In the genomic region with DNA sequence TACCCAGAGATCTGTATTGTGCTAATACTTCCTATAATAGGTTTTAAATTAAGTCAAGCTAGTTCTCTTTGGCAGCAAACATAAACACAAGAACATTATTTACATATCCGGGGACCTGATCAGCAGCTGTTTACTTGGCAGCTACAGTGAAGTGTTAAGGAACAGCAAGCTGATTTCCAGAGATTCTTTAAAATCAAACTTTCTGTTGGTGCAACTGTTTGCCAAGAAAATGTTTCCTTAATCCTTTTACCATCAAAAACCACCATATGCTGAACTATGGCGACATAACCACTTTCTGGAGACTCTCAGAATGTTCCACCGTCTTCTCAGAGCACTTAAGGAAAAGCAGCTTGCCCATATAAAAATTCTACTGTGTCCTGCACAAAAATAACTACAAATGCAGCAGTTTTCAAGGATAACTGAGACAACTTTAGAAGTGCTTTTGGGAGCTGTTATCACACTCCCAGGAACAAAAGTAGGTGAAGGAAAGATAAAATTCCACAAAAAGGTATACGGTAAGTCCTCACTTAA, we compare ENCODE assay signal across 16 cellular contexts.
A peak's percentile ranks its signal among the peaks of the same experiment; 100 is the strongest.
DNase-seq lines count a peak whose midpoint lies in the region; ATAC-seq and TF ChIP-seq lines count a peak whose summit lies in the region.
"Had no signal": no experiment of that assay in that cellular context is flagged by ENCODE, and none has a peak within 500 bp of the region (broad histone marks: within the 10 kb centered on the region; RNA-seq: fewer than 3 reads in every experiment).

No MANE protein-coding gene starts in this region.

- no peaks in the 10 kb centered on the region for H3K9me3 Mint-ChIP-seq in activated naive CD4-positive, alpha-beta T cell treated with anti-CD3 and anti-CD28 coated beads, Interleukin-2, amount 50 U/mL, for 24 hours
- H3K9me3 Mint-ChIP-seq in glutamatergic neuron (ENCODE audit: unreplicated experiment) = no peaks in the 10 kb centered on the region
- H3K9me3 Mint-ChIP-seq in CD8-positive, alpha-beta T cell = no peaks in the 10 kb centered on the region
- H3K9me3 Mint-ChIP-seq: CD8-positive, alpha-beta memory T cell had no signal

- H3K36me3 Mint-ChIP-seq in activated naive CD4-positive, alpha-beta T cell treated with anti-CD3 and anti-CD28 coated beads, Interleukin-2, amount 50 U/mL, for 24 hours = peaks cover 31% of the 10 kb centered on the region
- peaks cover 9% of the 10 kb centered on the region for H3K36me3 Mint-ChIP-seq in glutamatergic neuron (ENCODE audit: unreplicated experiment)
- H3K36me3 Mint-ChIP-seq in CD8-positive, alpha-beta T cell = peaks cover 22% of the 10 kb centered on the region

- H3K36me3 ChIP-seq in CD8-positive, alpha-beta T cell (ENCODE audit: insufficient read depth, low read length) = no peaks in the 10 kb centered on the region
- H3K36me3 ChIP-seq: MG63, SJSA1 had no signal

- H3K27ac Mint-ChIP-seq in activated naive CD4-positive, alpha-beta T cell treated with anti-CD3 and anti-CD28 coated beads, Interleukin-2, amount 50 U/mL, for 24 hours = peak overlapping the region; percentile 18
- H3K27ac Mint-ChIP-seq in glutamatergic neuron (ENCODE audit: unreplicated experiment) = peak overlapping the region; percentile 22
- H3K27ac Mint-ChIP-seq in CD8-positive, alpha-beta T cell = no peak overlapping the region
- H3K27ac Mint-ChIP-seq: B cell; CD8-positive, alpha-beta memory T cell had no signal

- no peak for TF ChIP-seq CTCF in glutamatergic neuron (IDR thresholded peaks at IDR 0.05; ENCODE audit: partially characterized antibody, unreplicated experiment)
- no peak for TF ChIP-seq CTCF in CD8-positive, alpha-beta T cell (IDR thresholded peaks at IDR 0.05)

- no peaks in the 10 kb centered on the region for H3K27me3 ChIP-seq in CD8-positive, alpha-beta T cell (ENCODE audit: insufficient read depth, low read length)
- H3K27me3 ChIP-seq: MG63, SJSA1 had no signal

- H3K4me1 Mint-ChIP-seq in activated naive CD4-positive, alpha-beta T cell treated with anti-CD3 and anti-CD28 coated beads, Interleukin-2, amount 50 U/mL, for 24 hours = peaks cover 54% of the 10 kb centered on the region
- H3K4me1 Mint-ChIP-seq in glutamatergic neuron (ENCODE audit: low read depth, unreplicated experiment) = peaks cover 5% of the 10 kb centered on the region
- H3K4me1 Mint-ChIP-seq in CD8-positive, alpha-beta T cell (ENCODE audit: low read depth) = peaks cover 22% of the 10 kb centered on the region
- H3K4me1 Mint-ChIP-seq: B cell had no signal

- CTCF ChIA-PET in CD8-positive, alpha-beta T cell (lab: Charles Lee) = interaction anchor here (0.7 to 2.7 kb wide), 4 partner anchors 36 to 253 kb away, joined by 3 to 13 read pairs (median 4); no protein-coding TSS in a partner anchor

- ATAC-seq in CD8-positive, alpha-beta T cell = no peak
- ATAC-seq: HepG2, PC-3 had no signal

- peaks cover 7% of the 10 kb centered on the region for H3K4me1 ChIP-seq in CD8-positive, alpha-beta T cell (ENCODE audit: insufficient read depth, low read length)
- H3K4me1 ChIP-seq: SJSA1 had no signal

- POLR2A ChIA-PET in CD8-positive, alpha-beta T cell (lab: Charles Lee) = interaction anchor here (1.0 kb wide), 1 partner anchor 14 kb away, joined by 3 read pairs; no protein-coding TSS in a partner anchor

- H3K27me3 Mint-ChIP-seq in activated naive CD4-positive, alpha-beta T cell treated with anti-CD3 and anti-CD28 coated beads, Interleukin-2, amount 50 U/mL, for 24 hours = no peaks in the 10 kb centered on the region
- H3K27me3 Mint-ChIP-seq in glutamatergic neuron (ENCODE audit: unreplicated experiment) = peaks cover 2% of the 10 kb centered on the region
- H3K27me3 Mint-ChIP-seq in CD8-positive, alpha-beta T cell (ENCODE audit: low read depth) = no peaks in the 10 kb centered on the region
- H3K27me3 Mint-ChIP-seq: B cell had no signal

- H3K4me3 Mint-ChIP-seq in activated naive CD4-positive, alpha-beta T cell treated with anti-CD3 and anti-CD28 coated beads, Interleukin-2, amount 50 U/mL, for 24 hours = no peak overlapping the region
- no peak overlapping the region for H3K4me3 Mint-ChIP-seq in glutamatergic neuron (ENCODE audit: unreplicated experiment)
- H3K4me3 Mint-ChIP-seq in CD8-positive, alpha-beta T cell = no peak overlapping the region
- H3K4me3 Mint-ChIP-seq: B cell; CD8-positive, alpha-beta memory T cell had no signal

- no peaks in the 10 kb centered on the region for H3K9me3 ChIP-seq in CD8-positive, alpha-beta T cell (ENCODE audit: low read length)
- H3K9me3 ChIP-seq: MG63, SJSA1 had no signal

- no peak overlapping the region for H3K4me3 ChIP-seq in CD8-positive, alpha-beta T cell (ENCODE audit: low read depth, low read length)
- H3K4me3 ChIP-seq: MG63, SJSA1 had no signal

- intact Hi-C loops in CD8-positive, alpha-beta T cell (cut with DNase I, micrococcal nuclease) = no loop called here

- no peak for DNase-seq in activated naive CD4-positive, alpha-beta T cell treated with anti-CD3 and anti-CD28 coated beads, Interleukin-2, amount 50 U/mL, for 16 hours
- DNase-seq in glutamatergic neuron = no peak
- DNase-seq in CD8-positive, alpha-beta T cell = no peak
- no peak for DNase-seq in middle frontal gyrus (ENCODE audit: extremely low spot score, low spot score)
- no peak for DNase-seq in activated T-cell treated with anti-CD3 and anti-CD28 coated beads for 4 hours
- DNase-seq: CD8-positive, alpha-beta memory T cell; MG63; NCI-H1105 treated with DMSO at 0.1 percent for 48 hours; NCI-H187; NCI-H510A treated with DMSO at 0.1 percent for 48 hours; PC-3 had no signal

- peak overlapping the region; percentile 51 for H3K27ac ChIP-seq in angular gyrus (ENCODE audit: low read depth, low read length)
- H3K27ac ChIP-seq in CD8-positive, alpha-beta T cell (ENCODE audit: low read depth, low read length) = no peak overlapping the region
- H3K27ac ChIP-seq: SJSA1 had no signal
